In genomic region chr6:35044145-35044745, GRCh38 we compare ENCODE assay signal across 8 cellular contexts.
DNase-seq lines count a peak whose midpoint lies in the region; ATAC-seq, FAIRE-seq and TF ChIP-seq lines count a peak whose summit lies in the region.

No MANE protein-coding gene starts in this region.

- H3K4ac ChIP-seq in neuronal stem cell (ENCODE audit: low read length): no peak overlapping the region

- H2BK5ac ChIP-seq in neuronal stem cell (ENCODE audit: low read length): peak overlapping the region; percentile 56

- H3K36me3 ChIP-seq in neuronal stem cell (replicated peaks in 1 of 2; ENCODE audit: control insufficient read depth in 2 of 2, insufficient read depth in 2 of 2, low read length in 2 of 2): no peaks in the 10 kb centered on the region

- no peak for TF ChIP-seq POLR2A in GM12892 (IDR thresholded peaks at IDR 0.05; ENCODE audit: low read depth, low read length)

- FAIRE-seq in GM12892 (lab: Jason Lieb, UNC): no peak

- no peak overlapping the region for H3K27ac Mint-ChIP-seq in stimulated activated naive CD8-positive, alpha-beta T cell treated with anti-CD3 and anti-CD28 coated beads, Interleukin-15, amount 100 ng/mL, for 72 hours

- H3K27me3 ChIP-seq in neuronal stem cell (ENCODE audit: control insufficient read depth in 3 of 3, insufficient read depth in 3 of 3, low read depth in 1 of 3, low read length in 3 of 3): no peaks in the 10 kb centered on the region

- peaks cover 18% of the 10 kb centered on the region for H3K4me1 Mint-ChIP-seq in stimulated activated naive CD8-positive, alpha-beta T cell treated with anti-CD3 and anti-CD28 coated beads, Interleukin-15, amount 100 ng/mL, for 72 hours

- H3K79me1 ChIP-seq in neuronal stem cell (ENCODE audit: low read depth, low read length): no peaks in the 10 kb centered on the region

- no peak overlapping the region for H4K91ac ChIP-seq in neuronal stem cell (ENCODE audit: low read depth, low read length, poor library complexity)

- H3K14ac ChIP-seq in neuronal stem cell (ENCODE audit: low read length): no peak overlapping the region

- no peak overlapping the region for H3K9ac ChIP-seq in neuronal stem cell (ENCODE audit: low read depth, low read length, poor library complexity)

- H3K4me1 ChIP-seq in neuronal stem cell (ENCODE audit: control insufficient read depth in 2 of 2, insufficient read depth in 1 of 2, low read depth in 1 of 2, low read length in 2 of 2): peaks cover 40 to 65% of the 10 kb centered on the region in 2 donors

- H2BK12ac ChIP-seq in neuronal stem cell (ENCODE audit: low read length): no peak overlapping the region

- peak overlapping the region; percentile 78 for H3K27ac ChIP-seq in epithelial cell of prostate
- H3K27ac ChIP-seq in neuronal stem cell (replicated peaks; ENCODE audit: low read length): peak overlapping the region; percentile 82

- no peak overlapping the region for H3K4me2 ChIP-seq in neuronal stem cell (ENCODE audit: insufficient read depth, low read length, poor library complexity, severe bottlenecking)

- H3K4me3 ChIP-seq in neuronal stem cell (ENCODE audit: low read length in 2 of 2): no peak overlapping the region

- no peaks in the 10 kb centered on the region for H3K27me3 Mint-ChIP-seq in stimulated activated naive CD8-positive, alpha-beta T cell treated with anti-CD3 and anti-CD28 coated beads, Interleukin-15, amount 100 ng/mL, for 72 hours

- peaks cover 0 to 3% of the 10 kb centered on the region in 2 donors for H3K9me3 ChIP-seq in neuronal stem cell (replicated peaks in 1 of 2; ENCODE audit: control insufficient read depth in 2 of 2, insufficient read depth in 1 of 2, low read depth in 1 of 2, low read length in 2 of 2)

- peak; percentile 6 for DNase-seq in DMS 273 treated with DMSO at 0.1 percent for 48 hours (lab: John Stamatoyannopoulos, UW)
- peak; percentile 91 for DNase-seq in NCI-H510A treated with DMSO at 0.1 percent for 48 hours (lab: John Stamatoyannopoulos, UW)
- DNase-seq in epithelial cell of prostate (ENCODE audit: low read depth, low spot score): no peak
- DNase-seq in neuronal stem cell (ENCODE audit: low spot score): no peak
- no peak for DNase-seq in NCI-H1105 treated with DMSO at 0.1 percent for 48 hours (lab: John Stamatoyannopoulos, UW)
- no peak for DNase-seq in GM12892 (ENCODE audit: insufficient read length)
- no peak for DNase-seq in stimulated activated naive CD8-positive, alpha-beta T cell treated with anti-CD3 and anti-CD28 coated beads, Interleukin-15, amount 100 ng/mL, for 72 hours

- no peaks in the 10 kb centered on the region for H3K9me3 Mint-ChIP-seq in stimulated activated naive CD8-positive, alpha-beta T cell treated with anti-CD3 and anti-CD28 coated beads, Interleukin-15, amount 100 ng/mL, for 72 hours

- peak overlapping the region; percentile 5 for H2AFZ ChIP-seq in neuronal stem cell (ENCODE audit: low read length)

- H3K23ac ChIP-seq in neuronal stem cell (ENCODE audit: low read depth, low read length, poor library complexity): peak overlapping the region; percentile 6

- peak overlapping the region; percentile 77 for H2AK5ac ChIP-seq in neuronal stem cell (ENCODE audit: low read depth, low read length)

- H2BK15ac ChIP-seq in neuronal stem cell (ENCODE audit: low read length): no peak overlapping the region

- no peak overlapping the region for H3K4me3 Mint-ChIP-seq in stimulated activated naive CD8-positive, alpha-beta T cell treated with anti-CD3 and anti-CD28 coated beads, Interleukin-15, amount 100 ng/mL, for 72 hours

- peak overlapping the region; percentile 53 for H2BK120ac ChIP-seq in neuronal stem cell (ENCODE audit: low read depth, low read length)

- no CpG with 5 or more reads among the region's 16 CpGs for WGBS in neuronal stem cell (ENCODE audit: extremely low coverage in 2 of 2, insufficient read length in 2 of 2, insufficient replicate concordance in 1 of 2), 2 donors

- no peak overlapping the region for H4K8ac ChIP-seq in neuronal stem cell (ENCODE audit: low read depth, low read length)

- H3K18ac ChIP-seq in neuronal stem cell (ENCODE audit: low read length): peak overlapping the region; percentile 76

- ATAC-seq in stimulated activated naive CD8-positive, alpha-beta T cell treated with anti-CD3 and anti-CD28 coated beads, Interleukin-15, amount 100 ng/mL, for 72 hours: no peak
- ATAC-seq in HG02870 (IDR thresholded peaks at IDR 0.05; ENCODE audit: unreplicated experiment): no peak

Comparison
In these comparisons a context has a peak if more than half of its experiments do, and no peak if none do; other contexts are left out.
1. DNase-seq: peak in DMS 273 treated with DMSO at 0.1 percent for 48 hours (single experiment) and NCI-H510A treated with DMSO at 0.1 percent for 48 hours (single experiment); none in epithelial cell of prostate (single experiment), neuronal stem cell (single experiment), NCI-H1105 treated with DMSO at 0.1 percent for 48 hours (single experiment), GM12892 (single experiment) and stimulated activated naive CD8-positive, alpha-beta T cell treated with anti-CD3 and anti-CD28 coated beads, Interleukin-15, amount 100 ng/mL, for 72 hours (0 of 2).